9 cellular contexts compared by ENCODE assay signal in the genomic region with DNA sequence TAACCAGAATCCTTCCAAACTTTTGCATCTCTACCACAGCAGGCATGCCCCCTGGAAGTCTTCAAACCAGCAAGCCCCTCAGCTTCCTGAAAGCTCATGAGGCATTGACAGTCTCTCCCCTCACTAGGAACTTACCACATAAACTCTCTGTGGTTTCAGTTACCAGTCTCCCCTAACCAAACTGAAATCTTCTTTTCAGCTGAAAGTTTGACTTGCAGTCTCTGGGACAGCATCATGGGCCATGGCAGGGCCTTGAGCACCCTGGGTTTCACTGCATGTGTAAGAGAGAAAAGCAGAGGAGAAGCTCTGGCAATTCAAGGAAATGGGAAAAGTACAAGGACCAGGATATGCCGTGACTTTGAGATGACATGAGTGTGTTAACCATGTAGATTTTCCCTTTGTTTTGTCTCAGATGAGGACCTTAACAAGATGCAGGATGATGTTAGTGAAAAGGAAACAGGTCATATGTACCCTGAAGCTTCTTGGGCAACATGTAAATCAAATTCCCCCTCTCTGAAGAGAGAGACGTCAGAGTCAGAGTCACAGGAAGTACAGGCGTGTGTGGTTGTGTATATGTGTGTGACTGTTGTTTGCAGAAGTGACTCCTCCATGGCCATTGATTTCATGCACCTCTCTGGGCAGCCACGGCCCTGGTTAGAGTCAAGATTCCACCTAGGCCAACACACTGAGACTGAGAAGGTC.
DNase-seq lines count a peak whose midpoint lies in the region; ATAC-seq, FAIRE-seq and TF ChIP-seq lines count a peak whose summit lies in the region.
"Had no signal": no experiment of that assay in that cellular context is flagged by ENCODE, and none has a peak within 500 bp of the region (broad histone marks: within the 10 kb centered on the region; RNA-seq: fewer than 3 reads in every experiment).

No MANE protein-coding gene starts in this region.

- H3K4me1 Mint-ChIP-seq in CD14-positive monocyte (peaks cover 17% of the 10 kb centered on the region), T-cell (peaks cover 10 to 24% (median 16%) of the 10 kb centered on the region in 3 donors)

- no peaks in the 10 kb centered on the region for H3K36me3 ChIP-seq in spleen

- 37 to 47% (median 41%) methylated on average over 4 of the region's 4 CpGs for WGBS in spleen, 5 donors

- no peaks in the 10 kb centered on the region for H3K9me3 ChIP-seq in spleen

- H3K27ac ChIP-seq in spleen, result no peak overlapping the region

- DNase-seq in CD14-positive monocyte (ENCODE audit: low spot score) (peak; percentile 65), GM19239 (ENCODE audit: insufficient read length, low spot score) (peak; percentile 23), T-cell (peak in 8 of 34 experiments; percentile 1 to 47 (median 12)), putamen (ENCODE audit: low spot score) (no peak), NCI-H524 (lab: John Stamatoyannopoulos, UW) (no peak), spleen (no peak)
- DNase-seq in stimulated activated naive CD4-positive, alpha-beta T cell treated with Interleukin-2 at 50 U/mL for 16 hours (lab: John Stamatoyannopoulos, UW), result no peak

- POLR2A ChIA-PET in T-cell (lab: Charles Lee), result no interaction called here

- CTCF ChIA-PET in T-cell (lab: Charles Lee), result no interaction called here

- H3K27me3 Mint-ChIP-seq in CD14-positive monocyte (ENCODE audit: low read depth in 3 of 3), result peaks cover 0 to 2% (median 0%) of the 10 kb centered on the region in 3 donors
- no peaks in the 10 kb centered on the region for H3K27me3 Mint-ChIP-seq in T-cell

- peak; percentile 98 for FAIRE-seq in GM19239 (lab: Jason Lieb, UNC)

- no peaks in the 10 kb centered on the region for H3K27me3 ChIP-seq in spleen (replicated peaks in 1 of 7)

- intact Hi-C loops in CD14-positive monocyte (cut with micrococcal nuclease) (no loop called here), spleen (cut with DNase I; ENCODE audit: low total_unique reads) (no loop called here)

- no peak overlapping the region for H3K4me3 Mint-ChIP-seq in CD14-positive monocyte
- H3K4me3 Mint-ChIP-seq in T-cell, result peak overlapping the region in 1 of 3 donors; percentile 48
- H3K4me3 Mint-ChIP-seq: CD8-positive, alpha-beta memory T cell had no signal

- peaks cover 0 to 2% of the 10 kb centered on the region in 2 donors for H3K36me3 Mint-ChIP-seq in CD14-positive monocyte
- no peaks in the 10 kb centered on the region for H3K36me3 Mint-ChIP-seq in T-cell
- H3K36me3 Mint-ChIP-seq: CD8-positive, alpha-beta memory T cell had no signal

- TF ChIP-seq POLR2A in spleen (IDR thresholded peaks at IDR 0.05), result no peak

- no peak overlapping the region for H3K4me3 ChIP-seq in spleen

- H3K4me1 ChIP-seq in spleen, result no peaks in the 10 kb centered on the region

- H3K9me3 Mint-ChIP-seq in CD14-positive monocyte (peaks cover 0 to 5% (median 0%) of the 10 kb centered on the region in 7 donors), T-cell (no peaks in the 10 kb centered on the region)
- H3K9me3 Mint-ChIP-seq: CD8-positive, alpha-beta memory T cell had no signal

- TF ChIP-seq CTCF in CD14-positive monocyte (IDR thresholded peaks at IDR 0.05) (no peak), spleen (IDR thresholded peaks at IDR 0.05 in 8 of 11, conservative IDR thresholded peaks at IDR 0.05 in 3 of 11) (no peak)

- H3K27ac Mint-ChIP-seq in CD14-positive monocyte (peak overlapping the region; percentile 73 to 90 (median 79)), T-cell (peak overlapping the region in 1 of 2 donors; percentile 68)

- peak; percentile 79 for ATAC-seq in HG03039 (IDR thresholded peaks at IDR 0.05; ENCODE audit: unreplicated experiment)
- ATAC-seq in T-cell (replicated peaks in 1 of 4), result peak in 3 of 4 experiments; percentile 26 to 91 (median 27)

Comparison
In these comparisons a context has a peak if more than half of its experiments do, and no peak if none do; other contexts are left out.
1. DNase-seq: peak in CD14-positive monocyte (single experiment) and GM19239 (single experiment); none in putamen (single experiment), NCI-H524 (0 of 2), stimulated activated naive CD4-positive, alpha-beta T cell treated with Interleukin-2 at 50 U/mL for 16 hours (single experiment) and spleen (single experiment).